8 cellular contexts compared by ENCODE assay signal in genomic region chr14:59463773-59464650, GRCh38. TPM values are rescaled to one million over a fixed set of nuclear protein-coding genes. Genes with fewer than 3 reads are reported as not detected.
A peak's percentile ranks its signal among the peaks of the same experiment; 100 is the strongest.
DNase-seq lines count a peak whose midpoint lies in the region; ATAC-seq, FAIRE-seq and TF ChIP-seq lines count a peak whose summit lies in the region.

No MANE protein-coding gene starts in this region.

- H3K4me1 Mint-ChIP-seq in IgD-negative memory B cell, result peaks cover 5 to 7% (median 7%) of the 10 kb centered on the region in 3 donors

- ATAC-seq in GM19463 (IDR thresholded peaks at IDR 0.05; ENCODE audit: unreplicated experiment), result peak; percentile 42
- no peak for ATAC-seq in GM18519 (IDR thresholded peaks at IDR 0.05; ENCODE audit: low FRiP score, unreplicated experiment)

- peaks cover 3% of the 10 kb centered on the region for H3K36me3 Mint-ChIP-seq in IgD-negative memory B cell

- CTCF ChIA-PET in BJ (lab: Yijun Ruan, JAX), result interaction anchor here (0.6 to 1.7 kb wide), 3 partner anchors 9 to 113 kb away, joined by 4 to 5 read pairs (median 5); partner anchors contain the start of genes JKAMP and L3HYPDH

- H3K27me3 ChIP-seq in BJ (ENCODE audit: control insufficient read depth, insufficient read depth, low read length), result no peaks in the 10 kb centered on the region
- H3K27me3 ChIP-seq in adipocyte (replicated peaks; ENCODE audit: control insufficient read depth, insufficient read depth, low read length), result no peaks in the 10 kb centered on the region
- peaks cover 26% of the 10 kb centered on the region for H3K27me3 ChIP-seq in iPS-18a (ENCODE audit: control insufficient read depth, insufficient read depth, low read length)
- no peaks in the 10 kb centered on the region for H3K27me3 ChIP-seq in small intestine (ENCODE audit: control insufficient read depth in 2 of 2, insufficient read depth in 2 of 2, low read length in 2 of 2)

- H3K4me1 ChIP-seq in adipocyte (ENCODE audit: control insufficient read depth, insufficient read depth, low read length) (peaks cover 6% of the 10 kb centered on the region), iPS-18a (ENCODE audit: control insufficient read depth, low read depth, low read length) (peaks cover 3% of the 10 kb centered on the region), small intestine (ENCODE audit: control insufficient read depth in 2 of 2, insufficient read depth in 1 of 2, low read depth in 1 of 2, low read length in 1 of 2) (peaks cover 3 to 4% of the 10 kb centered on the region in 2 donors)

- H3K9me3 ChIP-seq in adipocyte (ENCODE audit: control insufficient read depth, low read length) (no peaks in the 10 kb centered on the region), iPS-18a (ENCODE audit: control insufficient read depth, low read depth, low read length) (no peaks in the 10 kb centered on the region), small intestine (ENCODE audit: control insufficient read depth, low read depth) (no peaks in the 10 kb centered on the region)

- no peaks in the 10 kb centered on the region for H3K27me3 Mint-ChIP-seq in IgD-negative memory B cell

- DNase-seq in BJ (ENCODE audit: low read depth) (no peak), adipocyte (ENCODE audit: low read depth) (peak; percentile 62), small intestine (peak; percentile 9), MV-4-11 (lab: John Stamatoyannopoulos, UW) (no peak)

- 27 to 28% (median 27%) methylated on average over 75 to 83 of the region's 83 CpGs for WGBS in small intestine, 3 donors

- H3K36me3 ChIP-seq in BJ (ENCODE audit: control insufficient read depth, insufficient read depth, low read length) (peaks cover 3% of the 10 kb centered on the region), adipocyte (ENCODE audit: control insufficient read depth, insufficient read depth, low read length, severe bottlenecking) (peaks cover 15% of the 10 kb centered on the region), iPS-18a (ENCODE audit: control insufficient read depth, low read depth, low read length) (no peaks in the 10 kb centered on the region), small intestine (ENCODE audit: control insufficient read depth in 2 of 2, insufficient read depth in 2 of 2, low read length in 2 of 2) (no peaks in the 10 kb centered on the region)

- peak overlapping the region in 3 of 4 donors; percentile 89 to 96 (median 94) for H3K4me3 Mint-ChIP-seq in IgD-negative memory B cell

- no peak overlapping the region for H3K27ac ChIP-seq in iPS-18a (ENCODE audit: low read length)
- peak overlapping the region in 1 of 2 donors; percentile 78 for H3K27ac ChIP-seq in small intestine (ENCODE audit: low read depth in 1 of 2, low read length in 1 of 2)

- no peak for TF ChIP-seq CTCF in BJ (IDR thresholded peaks at IDR 0.05; ENCODE audit: insufficient read depth, low read depth, low read length)

- H3K9ac ChIP-seq in adipocyte (ENCODE audit: low read length), result peak overlapping the region; percentile 64
- peak overlapping the region; percentile 22 for H3K9ac ChIP-seq in iPS-18a (ENCODE audit: low read length)

- peak overlapping the region; percentile 46 for H3K4me3 ChIP-seq in BJ (ENCODE audit: low read depth, low read length)
- peak overlapping the region; percentile 78 for H3K4me3 ChIP-seq in adipocyte (ENCODE audit: low read length)
- peak overlapping the region; percentile 61 for H3K4me3 ChIP-seq in iPS-18a (ENCODE audit: low read length)
- H3K4me3 ChIP-seq in small intestine (ENCODE audit: low read depth in 1 of 2, low read length in 2 of 2), result peak overlapping the region; percentile 51 to 61

- H3K27ac Mint-ChIP-seq in IgD-negative memory B cell, result peak overlapping the region in 2 of 3 donors; percentile 59 to 68

- no peaks in the 10 kb centered on the region for H3K9me3 Mint-ChIP-seq in IgD-negative memory B cell

- FAIRE-seq in small intestine (lab: Jason Lieb, UNC), result no peak

- POLR2A ChIA-PET in BJ (lab: Charles Lee), result no interaction called here

RNA-seq across cellular contexts. Expression of gene GPR135, which starts 1.2 kb away (rescaled TPM):
- polyA plus RNA-seq in BJ (2011; rRNA removed), result 1.3 and 1.6 TPM in 2 replicates
- polyA minus RNA-seq in BJ (2011; rRNA and poly(A)+ RNA removed), result 1.3 and 1.6 TPM in 2 replicates
- 0.36 TPM for polyA plus RNA-seq in IgD-negative memory B cell
- polyA plus RNA-seq in small intestine, result under 1 TPM in 2 of 3 donors, not detected in 1; 0.22 to 0.39 TPM

RNA-seq across cellular contexts. Expression of gene L3HYPDH, which starts 20.2 kb away (rescaled TPM):
- polyA plus RNA-seq in BJ (2011; rRNA removed) (28.0 and 40.1 TPM in 2 replicates), IgD-negative memory B cell (10.1 TPM), small intestine (10 to 100 TPM in 1 of 3 donors, 1 to 10 TPM in 2; 7.5 to 21.2 (median 9.5) TPM)
- 16.3 and 16.4 TPM in 2 replicates for polyA minus RNA-seq in BJ (2011; rRNA and poly(A)+ RNA removed)

RNA-seq across cellular contexts. Expression of gene JKAMP, which starts 20.3 kb away (rescaled TPM):
- 93.4 and 174 TPM in 2 replicates for polyA plus RNA-seq in BJ (2011; rRNA removed)
- 34.3 and 42.0 TPM in 2 replicates for polyA minus RNA-seq in BJ (2011; rRNA and poly(A)+ RNA removed)
- polyA plus RNA-seq in IgD-negative memory B cell, result 40.9 TPM
- 10 to 100 TPM; 12.7 to 29.2 (median 16.2) TPM for polyA plus RNA-seq in small intestine

Comparison
In these comparisons a context has a peak if more than half of its experiments do, and no peak if none do; other contexts are left out.
1. DNase-seq: peak in adipocyte (single experiment) and small intestine (single experiment); none in BJ (single experiment) and MV-4-11 (single experiment).
2. Peak in every context shown above with its lines, with median percentiles within 50 percentile points of each other: H3K4me3 ChIP-seq.